ENCODE assay signal across 8 cellular contexts in the genomic region with DNA sequence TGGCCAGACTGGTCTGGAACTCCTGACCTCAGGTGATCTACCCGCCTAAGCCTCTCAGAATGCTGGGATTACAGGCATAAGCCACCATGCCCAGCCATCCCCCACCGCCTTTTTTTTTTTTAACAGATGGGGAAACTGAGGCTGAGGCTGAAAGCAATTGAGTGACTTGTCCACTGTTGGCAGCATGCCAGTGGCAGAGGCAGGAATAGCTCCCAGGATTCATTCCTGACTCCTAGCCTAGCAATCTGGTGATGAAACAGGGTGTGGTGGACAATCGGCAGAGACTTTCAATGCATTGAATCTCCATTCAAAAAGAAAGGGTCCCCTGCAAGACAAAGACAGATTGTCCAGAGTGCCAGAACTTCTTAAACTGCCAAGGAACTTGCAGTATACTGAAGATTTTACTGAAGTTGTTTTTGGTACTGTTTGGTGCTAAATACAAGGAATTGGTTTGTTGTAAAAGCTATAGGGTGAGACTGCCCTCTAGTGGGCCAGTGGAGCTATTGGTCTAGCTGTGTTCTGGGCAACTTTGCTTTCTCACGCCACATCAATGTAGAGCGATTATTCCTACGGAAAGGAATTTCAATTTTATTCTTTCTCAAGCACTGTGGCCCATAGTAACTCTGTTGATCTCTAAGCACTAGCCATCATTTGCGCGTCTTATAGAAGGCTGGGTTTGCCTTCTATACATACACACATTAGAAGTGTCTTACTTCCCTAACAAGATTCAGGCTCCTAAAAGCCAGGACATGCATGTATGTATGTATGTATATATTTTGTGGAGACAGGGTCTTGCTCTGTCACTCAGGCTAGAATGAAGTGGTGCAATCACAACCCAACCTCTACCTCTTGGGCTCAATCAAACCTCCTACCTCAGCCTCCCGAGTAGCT. TPM values are rescaled to one million over a fixed set of nuclear protein-coding genes. Genes with fewer than 3 reads are reported as not detected.
DNase-seq lines count a peak whose midpoint lies in the region; ATAC-seq, FAIRE-seq and TF ChIP-seq lines count a peak whose summit lies in the region.

No MANE protein-coding gene starts in this region.

- no peak for TF ChIP-seq EP300 in transverse colon (IDR thresholded peaks at IDR 0.05; ENCODE audit: low read depth)

- no peak overlapping the region for H3K9ac ChIP-seq in Karpas-422 (ENCODE audit: low read length)

- ATAC-seq in pancreas (peak; percentile 83 to 91 (median 90)), GM21529 (IDR thresholded peaks at IDR 0.05; ENCODE audit: unreplicated experiment) (no peak)

- H3K79me2 ChIP-seq in Karpas-422 (ENCODE audit: low read length): no peaks in the 10 kb centered on the region

- H3K4me3 ChIP-seq in Karpas-422 (ENCODE audit: low read length) (no peak overlapping the region), pancreas (no peak overlapping the region), transverse colon (no peak overlapping the region)

- no peak overlapping the region for H3K27ac ChIP-seq in Karpas-422 (ENCODE audit: low read length)
- H3K27ac ChIP-seq in pancreas: peak overlapping the region in 2 of 4 donors; percentile 14 to 15
- peak overlapping the region in 1 of 4 donors; percentile 22 for H3K27ac ChIP-seq in transverse colon

- no peaks in the 10 kb centered on the region for H3K4me1 ChIP-seq in Karpas-422 (ENCODE audit: low read length)
- peaks cover 0 to 16% (median 0%) of the 10 kb centered on the region in 3 donors for H3K4me1 ChIP-seq in pancreas
- peaks cover 7 to 34% (median 19%) of the 10 kb centered on the region in 4 donors for H3K4me1 ChIP-seq in transverse colon

- no peak for TF ChIP-seq POLR2A in transverse colon (IDR thresholded peaks at IDR 0.05)

- H2AFZ ChIP-seq in Karpas-422 (ENCODE audit: low read length): no peak overlapping the region

- no peaks in the 10 kb centered on the region for H3K36me3 ChIP-seq in Karpas-422 (ENCODE audit: insufficient read depth, low read length)
- H3K36me3 ChIP-seq in pancreas: peaks cover 0 to 11% (median 0%) of the 10 kb centered on the region in 3 donors
- H3K36me3 ChIP-seq in transverse colon: no peaks in the 10 kb centered on the region

- in situ Hi-C loops in transverse colon (cut with MboI; ENCODE audit: low pct_ligation_motif_present in 1 of 4, low pct_unique_long_range_greater_than_20kb in 1 of 4, low sequenced_read_pairs in 3 of 4): loop anchor here (10.0 to 25.0 kb wide), 4 partner anchors 186 to 978 kb away; no protein-coding TSS in a partner anchor

- no peak overlapping the region for H3K4me2 ChIP-seq in Karpas-422 (ENCODE audit: low read depth, low read length, poor library complexity, severe bottlenecking)

- TF ChIP-seq CTCF in pancreas (IDR thresholded peaks at IDR 0.05) (peak; percentile 91 to 96 (median 94)), transverse colon (IDR thresholded peaks at IDR 0.05) (peak; percentile 92 to 98 (median 96))

- no peaks in the 10 kb centered on the region for H3K9me3 ChIP-seq in Karpas-422 (ENCODE audit: low read length)
- H3K9me3 ChIP-seq in pancreas: no peaks in the 10 kb centered on the region
- no peaks in the 10 kb centered on the region for H3K9me3 ChIP-seq in transverse colon

- H3K27me3 ChIP-seq in Karpas-422 (ENCODE audit: low read length) (no peaks in the 10 kb centered on the region), pancreas (no peaks in the 10 kb centered on the region), transverse colon (no peaks in the 10 kb centered on the region)

- no peaks in the 10 kb centered on the region for H4K20me1 ChIP-seq in Karpas-422 (ENCODE audit: insufficient read depth, low read depth, low read length)

- no peak for FAIRE-seq in pancreas (lab: Jason Lieb, UNC)

- DNase-seq in DMS53 (lab: John Stamatoyannopoulos, UW) (peak; percentile 67), Karpas-422 (peak; percentile 86), SHP77 (lab: John Stamatoyannopoulos, UW) (peak; percentile 43 to 46), germinal center (ENCODE audit: low spot score) (peak; percentile 52), pancreas (peak in 4 of 6 donors; percentile 55 to 76 (median 62)), transverse colon (peak; percentile 66)
- DNase-seq in activated gamma-delta T cell treated with anti-CD3 and anti-CD28 coated beads, Interleukin-2, amount 50 U/mL, for 16 hours (ENCODE audit: low read depth): peak; percentile 53

- intact Hi-C loops in pancreas (cut with DNase I) (loop anchor here in 1 of 3 donors (5.0 kb wide), 1 partner anchor 183 kb away; no protein-coding TSS in a partner anchor), transverse colon (cut with DNase I; ENCODE audit: low total_unique reads) (loop anchor here (1.0 kb wide), 1 partner anchor 182 kb away; no protein-coding TSS in a partner anchor)

- 35 to 39% methylated on average over 9 of the region's 9 CpGs for WGBS in pancreas, 2 donors
- 13 to 27% methylated on average over 4 to 9 of the region's 9 CpGs for WGBS in transverse colon (ENCODE audit: low coverage in 1 of 2), 2 donors

- H3K9me2 ChIP-seq in Karpas-422 (replicated peaks; ENCODE audit: insufficient read depth, low read length): no peaks in the 10 kb centered on the region

RNA-seq across cellular contexts. Expression of a gene that starts 21.0 kb away (rescaled TPM):
- total RNA-seq in Karpas-422 (2014; rRNA removed; shearing (Covaris generic); ENCODE audit: low replicate concordance): not detected in 2 replicates
- total RNA-seq in pancreas (not detected), transverse colon (not detected)
- polyA plus RNA-seq in pancreas: under 1 TPM in 1 of 2 donors, not detected in 1; 0.16 TPM

RNA-seq across cellular contexts. Expression of a gene that starts 32.2 kb away (rescaled TPM):
- total RNA-seq in Karpas-422 (2014; rRNA removed; shearing (Covaris generic); ENCODE audit: low replicate concordance): not detected in 2 replicates
- 1 to 10 TPM; 3.3 to 8.7 (median 4.6) TPM for total RNA-seq in pancreas
- 1 to 10 TPM; 3.6 to 4.0 TPM for polyA plus RNA-seq in pancreas
- total RNA-seq in transverse colon: 10 to 100 TPM in 3 of 4 donors, 1 to 10 TPM in 1; 5.2 to 39.2 (median 20.1) TPM
